14 cellular contexts compared by ENCODE assay signal in the genomic region with DNA sequence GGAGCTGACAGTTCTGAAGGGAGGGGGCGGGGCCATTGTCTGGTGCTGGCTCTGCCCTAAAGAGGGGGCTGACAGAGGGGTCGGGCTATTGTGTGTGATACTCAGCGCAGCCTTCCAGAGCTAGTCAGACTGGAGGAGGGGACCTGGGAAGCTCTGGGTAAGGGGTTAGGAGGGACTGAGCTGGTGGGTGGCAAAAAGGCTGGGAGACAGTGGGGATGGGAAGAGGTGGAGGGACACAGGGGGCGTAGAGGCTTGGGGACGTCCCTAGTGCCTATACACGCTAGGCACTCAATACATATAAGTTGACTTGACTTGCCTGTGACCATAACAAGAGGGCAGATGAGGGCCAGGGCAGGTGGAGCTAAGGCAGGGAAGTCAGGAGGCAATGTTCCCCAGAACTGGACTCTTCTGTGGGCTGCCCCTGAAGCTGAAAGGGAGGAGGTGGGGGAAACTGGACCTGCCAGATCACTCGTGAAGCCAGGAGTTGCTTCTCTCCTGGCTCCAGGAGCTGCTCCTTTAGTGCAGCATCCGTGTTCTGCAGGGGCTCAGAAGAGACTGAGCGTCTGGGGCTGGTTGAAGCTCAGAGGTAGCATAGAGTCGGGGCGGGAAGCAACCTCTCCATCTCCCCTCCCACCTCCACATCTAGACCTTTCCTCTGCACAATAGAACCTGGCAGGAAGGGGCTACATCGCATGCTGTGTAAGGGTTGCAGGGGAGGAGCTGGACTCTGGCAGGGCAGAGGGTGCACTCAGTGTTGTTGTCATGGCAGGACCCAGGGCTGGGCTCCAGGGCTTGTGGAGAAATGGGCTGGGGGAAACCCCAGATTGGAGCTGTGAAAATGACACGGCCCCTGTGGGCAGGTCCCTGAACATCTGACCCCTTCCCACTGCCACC. TPM values are rescaled to one million over a fixed set of nuclear protein-coding genes. Genes with fewer than 3 reads are reported as not detected.
A peak's percentile ranks its signal among the peaks of the same experiment; 100 is the strongest.
DNase-seq lines count a peak whose midpoint lies in the region; ATAC-seq, FAIRE-seq and TF ChIP-seq lines count a peak whose summit lies in the region.
"Had no signal": no experiment of that assay in that cellular context is flagged by ENCODE, and none has a peak within 500 bp of the region (broad histone marks: within the 10 kb centered on the region; RNA-seq: fewer than 3 reads in every experiment).

No MANE protein-coding gene starts in this region.

- H2BK12ac ChIP-seq in H1 (ENCODE audit: low read depth, low read length), result peak overlapping the region; percentile 94; the same call in 1 of the 2 replicates

- H3K27ac ChIP-seq in H1 (ENCODE audit: low read depth, low read length), result no peak overlapping the region
- H3K27ac ChIP-seq: colonic mucosa, tibial nerve had no signal

- H3K56ac ChIP-seq in H1 (replicated peaks; ENCODE audit: insufficient read length, low read depth, low read length), result no peak overlapping the region

- H2BK5ac ChIP-seq in H1 (ENCODE audit: low read depth, low read length), result peak overlapping the region; percentile 94; the same call in 1 of the 2 replicates

- H2AK5ac ChIP-seq in H1 (ENCODE audit: low read depth, low read length), result peak overlapping the region; percentile 44; the same call in 1 of the 2 replicates

- H4K5ac ChIP-seq in H1 (ENCODE audit: insufficient read length, low read depth, low read length), result peak overlapping the region; percentile 1

- H3K4me1 Mint-ChIP-seq in stimulated activated effector memory CD8-positive, alpha-beta T cell treated with anti-CD3 and anti-CD28 coated beads, Interleukin-12 subunit alpha, Interleukin-12 subunit beta, amount 100 ng/mL, for 72 hours, result peaks cover 87% of the 10 kb centered on the region

- peak overlapping the region; percentile 67 to 87 for H3K4me2 ChIP-seq in H1 (ENCODE audit: insufficient read depth in 1 of 2, low read depth in 2 of 2, low read length in 2 of 2)

- CTCF ChIA-PET in H1 (lab: Charles Lee; ENCODE audit: partially characterized antibody), result interaction anchor here (0.6 to 42.4 kb wide), 18 partner anchors 9 to 176 kb away, joined by 3 to 1994 read pairs (median 4); a partner anchor contains a TSS

- no peaks in the 10 kb centered on the region for H3K79me2 ChIP-seq in H1 (ENCODE audit: control insufficient read depth in 1 of 2, insufficient read depth in 2 of 2, low read length in 2 of 2)

- FAIRE-seq in H1 (lab: Jason Lieb, UNC), result no peak

- TF ChIP-seq RAD21 in H1 (IDR thresholded peaks at IDR 0.05 in 1 of 2, conservative IDR thresholded peaks at IDR 0.05 in 1 of 2; ENCODE audit: low read depth in 2 of 2, low read length in 2 of 2), result no peak

- no peak for TF ChIP-seq POLR2A in H1 (IDR thresholded peaks at IDR 0.05; ENCODE audit: control extremely low read depth in 1 of 2, low read depth in 2 of 2, low read length in 2 of 2)

- TF ChIP-seq CTCF in H1 (IDR thresholded peaks at IDR 0.05; ENCODE audit: control extremely low read depth in 1 of 3, insufficient read depth in 1 of 3, low read depth in 1 of 3, low read length in 3 of 3), result no peak

- peak overlapping the region; percentile 7 for H2BK120ac ChIP-seq in H1 (replicated peaks; ENCODE audit: low read depth, low read length)

- H3K36me3 Mint-ChIP-seq in stimulated activated effector memory CD8-positive, alpha-beta T cell treated with anti-CD3 and anti-CD28 coated beads, Interleukin-12 subunit alpha, Interleukin-12 subunit beta, amount 100 ng/mL, for 72 hours, result peaks cover 25% of the 10 kb centered on the region
- H3K36me3 Mint-ChIP-seq: activated naive CD4-positive, alpha-beta T cell treated with anti-CD3 and anti-CD28 coated beads, Interleukin-2, amount 10 ng/mL, durations not matched to agents 7 days and 5 days had no signal

- no peaks in the 10 kb centered on the region; the same call in 1 of the 2 replicates for H3K79me1 ChIP-seq in H1 (ENCODE audit: low read depth, low read length)

- no peak overlapping the region for H3K23ac ChIP-seq in H1 (ENCODE audit: insufficient read length)

- peak overlapping the region; percentile 90; the same call in 1 of the 2 replicates for H2BK20ac ChIP-seq in H1 (ENCODE audit: low read length)

- H4K20me1 ChIP-seq in H1 (replicated peaks in 1 of 2; ENCODE audit: control insufficient read depth in 1 of 2, insufficient read depth in 2 of 2, low read length in 2 of 2), result no peaks in the 10 kb centered on the region

- peak overlapping the region; percentile 81 for H3K27ac Mint-ChIP-seq in stimulated activated effector memory CD8-positive, alpha-beta T cell treated with anti-CD3 and anti-CD28 coated beads, Interleukin-12 subunit alpha, Interleukin-12 subunit beta, amount 100 ng/mL, for 72 hours
- H3K27ac Mint-ChIP-seq: activated naive CD4-positive, alpha-beta T cell treated with anti-CD3 and anti-CD28 coated beads, Interleukin-2, amount 10 ng/mL, durations not matched to agents 7 days and 5 days had no signal

- H2BK15ac ChIP-seq in H1 (ENCODE audit: low read length), result peak overlapping the region; percentile 95; the same call in 1 of the 2 replicates

- no peak overlapping the region for H3K14ac ChIP-seq in H1 (ENCODE audit: insufficient read length)

- WGBS in H1 (ENCODE audit: extremely low coverage in 1 of 2, insufficient coverage in 1 of 2, insufficient read length in 1 of 2, insufficient replicate concordance in 2 of 2, low coverage in 1 of 2, low lambda C conversion rate in 2 of 2, missing lambda C conversion rate in 1 of 2), 2 experiments, result 41% methylated on average over 12 of the region's 13 CpGs; no CpG with 5 or more reads in 1 of the 2 experiments

- no peak for TF ChIP-seq EP300 in H1 (IDR thresholded peaks at IDR 0.05; ENCODE audit: borderline replicate concordance in 1 of 2, low read depth in 2 of 2, low read length in 2 of 2)

- H3K4me1 ChIP-seq in H1 (replicated peaks in 1 of 4; ENCODE audit: control insufficient read depth in 3 of 4, insufficient read depth in 4 of 4, low read length in 3 of 4), result peaks cover 27 to 48% (median 28%) of the 10 kb centered on the region in 4 experiments

- H4K91ac ChIP-seq in H1 (replicated peaks; ENCODE audit: insufficient read length, low read length), result peak overlapping the region; percentile 32

- no peak overlapping the region for H3K4me3 Mint-ChIP-seq in stimulated activated effector memory CD8-positive, alpha-beta T cell treated with anti-CD3 and anti-CD28 coated beads, Interleukin-12 subunit alpha, Interleukin-12 subunit beta, amount 100 ng/mL, for 72 hours
- H3K4me3 Mint-ChIP-seq: activated naive CD4-positive, alpha-beta T cell treated with anti-CD3 and anti-CD28 coated beads, Interleukin-2, amount 10 ng/mL, durations not matched to agents 7 days and 5 days had no signal

- peak overlapping the region; percentile 55 for H3K4ac ChIP-seq in H1 (replicated peaks; ENCODE audit: insufficient read length, low read depth, low read length)

- no peak overlapping the region for H2AFZ ChIP-seq in H1 (ENCODE audit: low read length)

- H3K23me2 ChIP-seq in H1 (ENCODE audit: low read depth, low read length), result peaks cover 3% of the 10 kb centered on the region; the same call in 1 of the 2 replicates

- no peaks in the 10 kb centered on the region for H3K9me3 Mint-ChIP-seq in stimulated activated effector memory CD8-positive, alpha-beta T cell treated with anti-CD3 and anti-CD28 coated beads, Interleukin-12 subunit alpha, Interleukin-12 subunit beta, amount 100 ng/mL, for 72 hours
- H3K9me3 Mint-ChIP-seq: activated naive CD4-positive, alpha-beta T cell treated with anti-CD3 and anti-CD28 coated beads, Interleukin-2, amount 10 ng/mL, durations not matched to agents 7 days and 5 days had no signal

- no peak overlapping the region for H3K9ac ChIP-seq in H1 (replicated peaks in 1 of 4; ENCODE audit: extremely low read depth in 1 of 4, low read depth in 3 of 4, low read length in 3 of 4)

- POLR2A ChIA-PET in H1 (lab: Charles Lee; ENCODE audit: partially characterized antibody), result interaction anchor here (0.8 to 8.5 kb wide), 15 partner anchors 11 to 132 kb away, joined by 3 to 64 read pairs (median 5); a partner anchor contains a TSS

- H3K18ac ChIP-seq in H1 (ENCODE audit: extremely low read depth, low read length), result peak overlapping the region; percentile 96

- peak; percentile 47 for DNase-seq in NK-92 treated with Interleukin-12 subunit alpha and Interleukin-12 subunit beta, amount 100 ng/mL, for 24 hours (lab: John Stamatoyannopoulos, UW)
- DNase-seq in NK-92 (lab: John Stamatoyannopoulos, UW; ENCODE audit: unreplicated experiment) (no peak), NAMALWA (ENCODE audit: low spot score) (peak; percentile 57), H1 (ENCODE audit: low read depth in 1 of 2, low spot score in 2 of 2) (no peak), occipital lobe (lab: John Stamatoyannopoulos, UW) (no peak), HT-29 (ENCODE audit: low spot score) (no peak), ureter (ENCODE audit: low spot score) (no peak)
- DNase-seq in stimulated activated effector memory CD8-positive, alpha-beta T cell treated with anti-CD3 and anti-CD28 coated beads, Interleukin-12 subunit alpha, Interleukin-12 subunit beta, amount 100 ng/mL, for 72 hours (ENCODE audit: low spot score in 2 of 2), result no peak
- DNase-seq: activated CD4-positive, CD25-positive, alpha-beta regulatory T cell treated with anti-CD3 and anti-CD28 coated beads, Interleukin-2, amount 50 U/mL, for 72 hours; activated naive CD4-positive, alpha-beta T cell treated with anti-CD3 and anti-CD28 coated beads, Interleukin-2, amount 10 ng/mL, durations not matched to agents 7 days and 5 days; colonic mucosa; NCI-H1105 treated with DMSO at 0.1 percent for 48 hours had no signal

- no peaks in the 10 kb centered on the region for H3K27me3 ChIP-seq in H1 (replicated peaks in 1 of 4; ENCODE audit: control insufficient read depth in 3 of 4, extremely low read depth in 1 of 4, insufficient read depth in 3 of 4, low read length in 3 of 4)
- H3K27me3 ChIP-seq: colonic mucosa had no signal

- H4K8ac ChIP-seq in H1 (ENCODE audit: extremely low read depth, insufficient read depth, low read length), result no peak overlapping the region

- H3K9me3 ChIP-seq in H1 (ENCODE audit: insufficient read depth in 2 of 2, low read depth in 1 of 2, low read length in 1 of 2), result no peaks in the 10 kb centered on the region
- H3K9me3 ChIP-seq: colonic mucosa, tibial nerve had no signal

- ATAC-seq in stimulated activated effector memory CD8-positive, alpha-beta T cell treated with anti-CD3 and anti-CD28 coated beads, Interleukin-12 subunit alpha, Interleukin-12 subunit beta, amount 100 ng/mL, for 72 hours, result no peak
- ATAC-seq: sciatic nerve had no signal

- peak overlapping the region; percentile 4 to 43 (median 34); a peak in 7 of 8 replicates for H3K4me3 ChIP-seq in H1 (ENCODE audit: extremely low read depth in 1 of 4, insufficient read depth in 2 of 4, low read depth in 3 of 4, low read length in 4 of 4)
- H3K4me3 ChIP-seq: colonic mucosa, tibial nerve had no signal

- H3K36me3 ChIP-seq in H1 (ENCODE audit: control insufficient read depth in 2 of 4, insufficient read depth in 4 of 4, low read length in 3 of 4), result no peaks in the 10 kb centered on the region
- H3K36me3 ChIP-seq: colonic mucosa, tibial nerve had no signal

RNA-seq across cellular contexts. Expression of a gene that starts 3.0 kb away (rescaled TPM):
- 5.9 and 7.3 TPM in 2 replicates for total RNA-seq in H1 (2021; fragmentation: NEBNext Ultra II Directional; extraction: Animal tissue kit (Norgen Biotek cat#: 25700))
- polyA plus RNA-seq in H1 (2011; rRNA removed), result 10.6 and 12.0 TPM in 2 replicates
- 10.3 TPM for polyA plus RNA-seq in H1 (2011; cell fraction: cytosol; rRNA removed)
- polyA plus RNA-seq in H1 (2011; cell fraction: nucleus; rRNA removed), result 27.7 TPM
- polyA plus RNA-seq in H1 (2012, experiment 1 of 2), result 5.9 to 11.9 TPM (median 8.7 TPM) in 4 replicates
- polyA plus RNA-seq in H1 (2012, experiment 2 of 2), result 6.4 TPM
- polyA plus RNA-seq in H1 (2013, experiment 1 of 2), result 6.5 TPM
- 6.3 TPM for polyA plus RNA-seq in H1 (2013, experiment 2 of 2)
- 11.9 TPM in 2 replicates for polyA minus RNA-seq in H1 (2011; rRNA and poly(A)+ RNA removed)
- polyA minus RNA-seq in H1 (2011; cell fraction: cytosol; rRNA and poly(A)+ RNA removed), result 12.0 TPM
- 15.1 TPM for polyA minus RNA-seq in H1 (2011; cell fraction: nucleus; rRNA and poly(A)+ RNA removed)
- 13.6 TPM for total RNA-seq in occipital lobe
- total RNA-seq in HT-29 (2014; rRNA removed; shearing (Covaris generic)), result 5.1 and 11.6 TPM in 2 replicates
- 49.3 TPM for total RNA-seq in ureter

RNA-seq across cellular contexts. Expression of a gene that starts 35.8 kb away (rescaled TPM):
- total RNA-seq in H1 (2021; fragmentation: NEBNext Ultra II Directional; extraction: Animal tissue kit (Norgen Biotek cat#: 25700)), result 46.8 and 48.0 TPM in 2 replicates
- polyA plus RNA-seq in H1 (2011; rRNA removed), result 25.8 and 38.3 TPM in 2 replicates
- 33.6 TPM for polyA plus RNA-seq in H1 (2011; cell fraction: cytosol; rRNA removed)
- 78.1 TPM for polyA plus RNA-seq in H1 (2011; cell fraction: nucleus; rRNA removed)
- 36.7 to 43.4 TPM (median 39.1 TPM) in 4 replicates for polyA plus RNA-seq in H1 (2012, experiment 1 of 2)
- 56.7 TPM for polyA plus RNA-seq in H1 (2012, experiment 2 of 2)
- polyA plus RNA-seq in H1 (2013, experiment 1 of 2), result 34.7 TPM
- polyA plus RNA-seq in H1 (2013, experiment 2 of 2), result 32.6 TPM
- 15.1 and 20.9 TPM in 2 replicates for polyA minus RNA-seq in H1 (2011; rRNA and poly(A)+ RNA removed)
- 33.7 TPM for polyA minus RNA-seq in H1 (2011; cell fraction: cytosol; rRNA and poly(A)+ RNA removed)
- polyA minus RNA-seq in H1 (2011; cell fraction: nucleus; rRNA and poly(A)+ RNA removed), result 28.1 TPM
- 18.1 TPM for total RNA-seq in occipital lobe
- 1,664 and 1,875 TPM in 2 replicates for total RNA-seq in HT-29 (2014; rRNA removed; shearing (Covaris generic))
- 444 TPM for total RNA-seq in ureter

RNA-seq across cellular contexts. Expression of a gene that starts 43.5 kb away (rescaled TPM):
- 23.4 and 31.4 TPM in 2 replicates for total RNA-seq in H1 (2021; fragmentation: NEBNext Ultra II Directional; extraction: Animal tissue kit (Norgen Biotek cat#: 25700))
- 27.0 and 32.1 TPM in 2 replicates for polyA plus RNA-seq in H1 (2011; rRNA removed)
- polyA plus RNA-seq in H1 (2011; cell fraction: cytosol; rRNA removed), result 26.1 TPM
- polyA plus RNA-seq in H1 (2011; cell fraction: nucleus; rRNA removed), result 19.4 TPM
- 21.8 to 26.9 TPM (median 25.5 TPM) in 4 replicates for polyA plus RNA-seq in H1 (2012, experiment 1 of 2)
- polyA plus RNA-seq in H1 (2012, experiment 2 of 2), result 11.2 TPM
- 19.3 TPM for polyA plus RNA-seq in H1 (2013, experiment 1 of 2)
- 21.1 TPM for polyA plus RNA-seq in H1 (2013, experiment 2 of 2)
- polyA minus RNA-seq in H1 (2011; rRNA and poly(A)+ RNA removed), result 50.6 and 53.0 TPM in 2 replicates
- 18.2 TPM for polyA minus RNA-seq in H1 (2011; cell fraction: cytosol; rRNA and poly(A)+ RNA removed)
- polyA minus RNA-seq in H1 (2011; cell fraction: nucleus; rRNA and poly(A)+ RNA removed), result 15.3 TPM
- 9.7 TPM for total RNA-seq in occipital lobe
- total RNA-seq in HT-29 (2014; rRNA removed; shearing (Covaris generic)), result 15.3 and 21.6 TPM in 2 replicates
- total RNA-seq in ureter, result 24.7 TPM

Comparison
In these comparisons a context has a peak if more than half of its experiments do, and no peak if none do; other contexts are left out.
1. DNase-seq: peak in NK-92 treated with Interleukin-12 subunit alpha and Interleukin-12 subunit beta, amount 100 ng/mL, for 24 hours (single experiment) and NAMALWA (single experiment); none in NK-92 (single experiment), H1 (0 of 2), stimulated activated effector memory CD8-positive, alpha-beta T cell treated with anti-CD3 and anti-CD28 coated beads, Interleukin-12 subunit alpha, Interleukin-12 subunit beta, amount 100 ng/mL, for 72 hours (0 of 2), occipital lobe (single experiment), HT-29 (single experiment) and ureter (single experiment).